Comparison of ENCODE assay signal across 14 cellular contexts in genomic region chr14:96986701-96987474, GRCh38.
DNase-seq lines count a peak whose midpoint lies in the region; ATAC-seq and TF ChIP-seq lines count a peak whose summit lies in the region.
"Had no signal": no experiment of that assay in that cellular context is flagged by ENCODE, and none has a peak within 500 bp of the region (broad histone marks: within the 10 kb centered on the region; RNA-seq: fewer than 3 reads in every experiment).

No MANE protein-coding gene starts in this region.

- no peaks in the 10 kb centered on the region for H3K9me3 ChIP-seq in T-helper 17 cell (ENCODE audit: control insufficient read depth, low read length, poor library complexity, severe bottlenecking)
- no peaks in the 10 kb centered on the region for H3K9me3 ChIP-seq in endodermal cell (ENCODE audit: control insufficient read depth, low read length)
- H3K9me3 ChIP-seq: A549 had no signal

- no peak for TF ChIP-seq CTCF in endodermal cell (conservative IDR thresholded peaks at IDR 0.05)

- H3K4me3 ChIP-seq in endodermal cell (ENCODE audit: low read length), result no peak overlapping the region
- H3K4me3 ChIP-seq: A549, spleen had no signal

- H3K27ac Mint-ChIP-seq in activated naive CD4-positive, alpha-beta T cell treated with anti-CD3 and anti-CD28 coated beads, Interleukin-2, amount 10 ng/mL, durations not matched to agents 7 days and 5 days, result peak overlapping the region; percentile 33
- H3K27ac Mint-ChIP-seq in activated naive CD4-positive, alpha-beta T cell treated with anti-CD3 and anti-CD28 coated beads for 36 hours, result no peak overlapping the region
- no peak overlapping the region for H3K27ac Mint-ChIP-seq in T-helper 17 cell
- H3K27ac Mint-ChIP-seq in stimulated activated memory B cell treated with anti-CD40 and anti-IgM and Interleukin-4, amounts not matched to agents 10 μg/mL and 1 μg/mL and 100 μg/mL, for 72 hours, result peak overlapping the region; percentile 17
- H3K27ac Mint-ChIP-seq in endodermal cell, result no peak overlapping the region
- H3K27ac Mint-ChIP-seq: activated naive CD8-positive, alpha-beta T cell treated with anti-CD3 and anti-CD28 coated beads, Interleukin-2, amount 50 U/mL, for 24 hours had no signal

- H3K27me3 ChIP-seq in endodermal cell (ENCODE audit: control insufficient read depth, insufficient read depth, low read length, poor library complexity, severe bottlenecking), result no peaks in the 10 kb centered on the region
- H3K27me3 ChIP-seq: spleen had no signal

- intact Hi-C loops in activated naive CD4-positive, alpha-beta T cell treated with anti-CD3 and anti-CD28 coated beads for 36 hours (cut with micrococcal nuclease), result no loop called here

- no peak overlapping the region for H3K27ac ChIP-seq in endodermal cell (ENCODE audit: low read depth, low read length)
- H3K27ac ChIP-seq: A549 had no signal

- WGBS in endodermal cell (ENCODE audit: insufficient coverage in 1 of 2, insufficient read length in 1 of 2), 2 experiments, result 84 to 93% methylated on average over 6 to 7 of the region's 7 CpGs

- no peaks in the 10 kb centered on the region for H3K4me1 ChIP-seq in endodermal cell (ENCODE audit: control insufficient read depth, insufficient read depth, low read length)
- H3K4me1 ChIP-seq: A549 had no signal

- peak; percentile 43 for ATAC-seq in HG03442 (IDR thresholded peaks at IDR 0.05; ENCODE audit: unreplicated experiment)
- ATAC-seq in T-helper 17 cell, result peak; percentile 25
- ATAC-seq in stimulated activated memory B cell treated with anti-CD40 and anti-IgM and Interleukin-4, amounts not matched to agents 10 μg/mL and 1 μg/mL and 100 μg/mL, for 72 hours, result peak; percentile 84
- no peak for ATAC-seq in HG02763 (IDR thresholded peaks at IDR 0.05; ENCODE audit: unreplicated experiment)
- ATAC-seq: A549; activated naive CD8-positive, alpha-beta T cell treated with anti-CD3 and anti-CD28 coated beads, Interleukin-2, amount 50 U/mL, for 24 hours had no signal

- H3K9ac ChIP-seq in endodermal cell (ENCODE audit: extremely low read depth, low read length, poor library complexity, severe bottlenecking), result no peak overlapping the region

- H3K27me3 Mint-ChIP-seq in activated naive CD4-positive, alpha-beta T cell treated with anti-CD3 and anti-CD28 coated beads, Interleukin-2, amount 10 ng/mL, durations not matched to agents 7 days and 5 days, result no peaks in the 10 kb centered on the region
- no peaks in the 10 kb centered on the region for H3K27me3 Mint-ChIP-seq in activated naive CD4-positive, alpha-beta T cell treated with anti-CD3 and anti-CD28 coated beads for 36 hours (ENCODE audit: low read depth)
- H3K27me3 Mint-ChIP-seq in T-helper 17 cell (no peaks in the 10 kb centered on the region), endodermal cell (ENCODE audit: insufficient read depth) (no peaks in the 10 kb centered on the region)
- H3K27me3 Mint-ChIP-seq in stimulated activated memory B cell treated with anti-CD40 and anti-IgM and Interleukin-4, amounts not matched to agents 10 μg/mL and 1 μg/mL and 100 μg/mL, for 72 hours, result no peaks in the 10 kb centered on the region
- H3K27me3 Mint-ChIP-seq: activated naive CD8-positive, alpha-beta T cell treated with anti-CD3 and anti-CD28 coated beads, Interleukin-2, amount 50 U/mL, for 24 hours had no signal

- no peaks in the 10 kb centered on the region for H3K9me3 Mint-ChIP-seq in activated naive CD4-positive, alpha-beta T cell treated with anti-CD3 and anti-CD28 coated beads, Interleukin-2, amount 10 ng/mL, durations not matched to agents 7 days and 5 days
- H3K9me3 Mint-ChIP-seq in activated naive CD4-positive, alpha-beta T cell treated with anti-CD3 and anti-CD28 coated beads for 36 hours, result peaks cover 3% of the 10 kb centered on the region
- H3K9me3 Mint-ChIP-seq in stimulated activated memory B cell treated with anti-CD40 and anti-IgM and Interleukin-4, amounts not matched to agents 10 μg/mL and 1 μg/mL and 100 μg/mL, for 72 hours, result peaks cover 2% of the 10 kb centered on the region
- no peaks in the 10 kb centered on the region for H3K9me3 Mint-ChIP-seq in endodermal cell

- H3K36me3 Mint-ChIP-seq in activated naive CD4-positive, alpha-beta T cell treated with anti-CD3 and anti-CD28 coated beads, Interleukin-2, amount 10 ng/mL, durations not matched to agents 7 days and 5 days, result no peaks in the 10 kb centered on the region
- no peaks in the 10 kb centered on the region for H3K36me3 Mint-ChIP-seq in activated naive CD4-positive, alpha-beta T cell treated with anti-CD3 and anti-CD28 coated beads for 36 hours (ENCODE audit: low read depth)
- H3K36me3 Mint-ChIP-seq in T-helper 17 cell (ENCODE audit: low read depth) (peaks cover 2% of the 10 kb centered on the region), endodermal cell (ENCODE audit: low read depth) (no peaks in the 10 kb centered on the region)
- H3K36me3 Mint-ChIP-seq in stimulated activated memory B cell treated with anti-CD40 and anti-IgM and Interleukin-4, amounts not matched to agents 10 μg/mL and 1 μg/mL and 100 μg/mL, for 72 hours, result no peaks in the 10 kb centered on the region

- no peaks in the 10 kb centered on the region for H3K36me3 ChIP-seq in endodermal cell (ENCODE audit: control insufficient read depth, insufficient read depth, low read length)
- H3K36me3 ChIP-seq: spleen had no signal

- DNase-seq in activated naive CD4-positive, alpha-beta T cell treated with anti-CD3 and anti-CD28 coated beads, Interleukin-2, amount 10 ng/mL, durations not matched to agents 7 days and 5 days, result peak; percentile 25
- no peak for DNase-seq in activated naive CD4-positive, alpha-beta T cell treated with anti-CD3 and anti-CD28 coated beads for 36 hours
- no peak for DNase-seq in T-helper 17 cell
- no peak for DNase-seq in NCI-H187 (lab: John Stamatoyannopoulos, UW)
- DNase-seq in endodermal cell, result no peak
- DNase-seq: activated CD8-positive, alpha-beta memory T cell treated with anti-CD3 and anti-CD28 coated beads, Interleukin-2, amount 50 U/mL, for 48 hours; activated naive CD8-positive, alpha-beta T cell treated with anti-CD3 and anti-CD28 coated beads, Interleukin-2, amount 50 U/mL, for 24 hours; NCI-H2081 treated with DMSO at 0.1 percent for 48 hours; posterior cingulate gyrus; spleen had no signal

- H3K4me3 Mint-ChIP-seq in activated naive CD4-positive, alpha-beta T cell treated with anti-CD3 and anti-CD28 coated beads, Interleukin-2, amount 10 ng/mL, durations not matched to agents 7 days and 5 days, result no peak overlapping the region
- no peak overlapping the region for H3K4me3 Mint-ChIP-seq in activated naive CD4-positive, alpha-beta T cell treated with anti-CD3 and anti-CD28 coated beads for 36 hours
- H3K4me3 Mint-ChIP-seq in T-helper 17 cell, result peak overlapping the region; percentile 22
- no peak overlapping the region for H3K4me3 Mint-ChIP-seq in stimulated activated memory B cell treated with anti-CD40 and anti-IgM and Interleukin-4, amounts not matched to agents 10 μg/mL and 1 μg/mL and 100 μg/mL, for 72 hours
- no peak overlapping the region for H3K4me3 Mint-ChIP-seq in endodermal cell
- H3K4me3 Mint-ChIP-seq: activated naive CD8-positive, alpha-beta T cell treated with anti-CD3 and anti-CD28 coated beads, Interleukin-2, amount 50 U/mL, for 24 hours had no signal

- H3K4me1 Mint-ChIP-seq in activated naive CD4-positive, alpha-beta T cell treated with anti-CD3 and anti-CD28 coated beads, Interleukin-2, amount 10 ng/mL, durations not matched to agents 7 days and 5 days, result peaks cover 18% of the 10 kb centered on the region
- H3K4me1 Mint-ChIP-seq in activated naive CD4-positive, alpha-beta T cell treated with anti-CD3 and anti-CD28 coated beads for 36 hours (ENCODE audit: low read depth), result peaks cover 28% of the 10 kb centered on the region
- H3K4me1 Mint-ChIP-seq in T-helper 17 cell (peaks cover 6% of the 10 kb centered on the region), endodermal cell (peaks cover 7% of the 10 kb centered on the region)
- H3K4me1 Mint-ChIP-seq in stimulated activated memory B cell treated with anti-CD40 and anti-IgM and Interleukin-4, amounts not matched to agents 10 μg/mL and 1 μg/mL and 100 μg/mL, for 72 hours, result peaks cover 30% of the 10 kb centered on the region

- CTCF ChIA-PET in activated naive CD4-positive, alpha-beta T cell treated with anti-CD3 and anti-CD28 coated beads, Interleukin-2, amount 10 ng/mL, durations not matched to agents 7 days and 5 days (lab: Charles Lee), result no interaction called here
- CTCF ChIA-PET in activated naive CD4-positive, alpha-beta T cell treated with anti-CD3 and anti-CD28 coated beads for 36 hours (lab: Charles Lee), result interaction anchor here (0.6 kb wide), 1 partner anchor 77 kb away, joined by 3 read pairs; no protein-coding TSS in a partner anchor

Comparison
In these comparisons a context has a peak if more than half of its experiments do, and no peak if none do; other contexts are left out.
1. H3K27ac Mint-ChIP-seq: peak in activated naive CD4-positive, alpha-beta T cell treated with anti-CD3 and anti-CD28 coated beads, Interleukin-2, amount 10 ng/mL, durations not matched to agents 7 days and 5 days (single experiment) and stimulated activated memory B cell treated with anti-CD40 and anti-IgM and Interleukin-4, amounts not matched to agents 10 μg/mL and 1 μg/mL and 100 μg/mL, for 72 hours (single experiment); none in activated naive CD4-positive, alpha-beta T cell treated with anti-CD3 and anti-CD28 coated beads for 36 hours (single experiment), T-helper 17 cell (single experiment) and endodermal cell (single experiment).